Comparison of ENCODE assay signal across 8 cellular contexts in the genomic region with DNA sequence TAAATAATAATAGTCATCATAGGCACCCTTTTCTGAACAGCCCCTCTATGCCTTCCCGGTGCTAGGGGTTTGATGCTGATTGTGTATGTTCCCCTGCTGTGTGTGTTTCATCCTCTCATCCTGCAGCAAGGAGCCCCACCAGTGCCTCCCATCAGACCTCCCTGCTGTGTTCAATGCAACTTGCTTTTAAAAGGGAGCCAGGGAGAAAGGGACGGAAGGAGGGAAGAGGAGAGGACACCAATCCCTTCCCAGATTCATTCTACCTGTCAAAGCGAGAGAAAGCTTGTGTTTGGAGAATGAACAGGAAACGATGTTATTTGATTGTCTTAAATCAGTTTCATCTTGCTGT.
DNase-seq lines count a peak whose midpoint lies in the region; ATAC-seq, FAIRE-seq and TF ChIP-seq lines count a peak whose summit lies in the region.

No MANE protein-coding gene starts in this region.

- peaks cover 0 to 3% (median under 1%) of the 10 kb centered on the region in 4 donors for H3K4me1 Mint-ChIP-seq in CD4-positive, alpha-beta memory T cell
- no peaks in the 10 kb centered on the region for H3K4me1 Mint-ChIP-seq in central memory CD8-positive, alpha-beta T cell
- H3K4me1 Mint-ChIP-seq in mesothelial cell of epicardium: peaks cover 7% of the 10 kb centered on the region

- TF ChIP-seq CTCF in mesothelial cell of epicardium (IDR thresholded peaks at IDR 0.05; ENCODE audit: unreplicated experiment): no peak

- intact Hi-C loops in CD4-positive, alpha-beta memory T cell (cut with micrococcal nuclease): loop anchor here (1.0 to 5.0 kb wide), 5 partner anchors 344 to 1606 kb away; a partner anchor contains a TSS

- H3K4me3 Mint-ChIP-seq in CD4-positive, alpha-beta memory T cell: peak overlapping the region in 6 of 8 donors; percentile 36 to 68 (median 54)
- H3K4me3 Mint-ChIP-seq in central memory CD8-positive, alpha-beta T cell: peak overlapping the region; percentile 48
- peak overlapping the region; percentile 60 for H3K4me3 Mint-ChIP-seq in mesothelial cell of epicardium

- no peaks in the 10 kb centered on the region for H3K9me3 ChIP-seq in CD4-positive, alpha-beta memory T cell (ENCODE audit: control insufficient read depth in 1 of 2, low read length in 2 of 2)

- H3K27me3 ChIP-seq in CD4-positive, alpha-beta memory T cell (ENCODE audit: insufficient read depth, low read length): no peaks in the 10 kb centered on the region

- H3K9me3 Mint-ChIP-seq in CD4-positive, alpha-beta memory T cell: peaks cover 0 to 4% (median 0%) of the 10 kb centered on the region in 8 donors
- no peaks in the 10 kb centered on the region for H3K9me3 Mint-ChIP-seq in central memory CD8-positive, alpha-beta T cell
- H3K9me3 Mint-ChIP-seq in mesothelial cell of epicardium: peaks cover 5% of the 10 kb centered on the region

- no peaks in the 10 kb centered on the region for H3K36me3 ChIP-seq in CD4-positive, alpha-beta memory T cell (ENCODE audit: insufficient read depth, low read length)

- no peak for FAIRE-seq in HTR-8/SVneo (lab: Jason Lieb, UNC)

- H3K27me3 Mint-ChIP-seq in CD4-positive, alpha-beta memory T cell: peaks cover 0 to 2% of the 10 kb centered on the region in 2 donors
- H3K27me3 Mint-ChIP-seq in central memory CD8-positive, alpha-beta T cell: peaks cover 11% of the 10 kb centered on the region
- no peaks in the 10 kb centered on the region for H3K27me3 Mint-ChIP-seq in mesothelial cell of epicardium (ENCODE audit: low read depth)

- no peaks in the 10 kb centered on the region for H3K36me3 Mint-ChIP-seq in CD4-positive, alpha-beta memory T cell
- H3K36me3 Mint-ChIP-seq in central memory CD8-positive, alpha-beta T cell (ENCODE audit: insufficient read depth): no peaks in the 10 kb centered on the region
- no peaks in the 10 kb centered on the region for H3K36me3 Mint-ChIP-seq in mesothelial cell of epicardium

- peak; percentile 24 for ATAC-seq in GM21515 (IDR thresholded peaks at IDR 0.05; ENCODE audit: unreplicated experiment)
- no peak for ATAC-seq in central memory CD8-positive, alpha-beta T cell (replicated peaks; ENCODE audit: extremely low read depth, poor library complexity, severe bottlenecking)

- H3K4me3 ChIP-seq in CD4-positive, alpha-beta memory T cell (ENCODE audit: low read length in 2 of 2): no peak overlapping the region

- DNase-seq in CD4-positive, alpha-beta memory T cell: no peak
- DNase-seq in NCI-H1417 treated with DMSO at 0.1 percent for 48 hours (lab: John Stamatoyannopoulos, UW) (peak; percentile 65), mesothelial cell of epicardium (ENCODE audit: low spot score in 2 of 2, unreplicated experiment in 2 of 2) (no peak), Kasumi-1 (lab: John Stamatoyannopoulos, UW) (no peak), HTR-8/SVneo (ENCODE audit: insufficient read length, low spot score) (no peak)
- DNase-seq in central memory CD8-positive, alpha-beta T cell (ENCODE audit: low spot score in 2 of 2): no peak
- DNase-seq in activated effector memory CD4-positive, alpha-beta T cell treated with Interleukin-2 at 50 U/mL for 16 hours: no peak

- POLR2A ChIA-PET in CD4-positive, alpha-beta memory T cell (lab: Charles Lee; ENCODE audit: partially characterized antibody): no interaction called here

- CTCF ChIA-PET in CD4-positive, alpha-beta memory T cell (lab: Charles Lee; ENCODE audit: partially characterized antibody): interaction anchor here (0.7 to 3.7 kb wide), 5 partner anchors 20 to 430 kb away, joined by 3 to 21 read pairs (median 4); no protein-coding TSS in a partner anchor

- H3K27ac ChIP-seq in CD4-positive, alpha-beta memory T cell (ENCODE audit: low read depth, low read length): no peak overlapping the region

- peaks cover 5% of the 10 kb centered on the region for H3K4me1 ChIP-seq in CD4-positive, alpha-beta memory T cell (ENCODE audit: insufficient read depth, low read length)

- peak overlapping the region in 1 of 7 donors; percentile 58 for H3K27ac Mint-ChIP-seq in CD4-positive, alpha-beta memory T cell
- H3K27ac Mint-ChIP-seq in central memory CD8-positive, alpha-beta T cell (ENCODE audit: low read depth): peak overlapping the region; percentile 25
- H3K27ac Mint-ChIP-seq in mesothelial cell of epicardium: peak overlapping the region; percentile 67
